Comparison of ENCODE assay signal across 9 cellular contexts in genomic region chr10:89535185-89536012, GRCh38. TPM values are rescaled to one million over a fixed set of nuclear protein-coding genes. Genes with fewer than 3 reads are reported as not detected.
DNase-seq lines count a peak whose midpoint lies in the region; ATAC-seq and TF ChIP-seq lines count a peak whose summit lies in the region.
"Had no signal": no experiment of that assay in that cellular context is flagged by ENCODE, and none has a peak within 500 bp of the region (broad histone marks: within the 10 kb centered on the region; RNA-seq: fewer than 3 reads in every experiment).

Gene SLC16A12 (minus strand): TSS chr10:89535594. CDS start chr10:89462578, 73,016 bp downstream.

- peaks cover 10% of the 10 kb centered on the region for H3K4me1 Mint-ChIP-seq in type B pancreatic cell (ENCODE audit: unreplicated experiment)

- no peak within 1 kb of the TSS for H3K27ac ChIP-seq in lower lobe of right lung

- TF ChIP-seq CTCF in lower lobe of right lung (IDR thresholded peaks at IDR 0.05) (no peak), type B pancreatic cell (conservative IDR thresholded peaks at IDR 0.05) (peak; percentile 64)

- H3K4me3 Mint-ChIP-seq in type B pancreatic cell, result peak within 1 kb of the TSS; percentile 83

- intact Hi-C loops in lower lobe of right lung (cut with DNase I), result no loop called here

- no peaks in the 10 kb centered on the region for H3K36me3 ChIP-seq in lower lobe of right lung

- H3K36me3 Mint-ChIP-seq in type B pancreatic cell, result no peaks in the 10 kb centered on the region

- H3K4me3 ChIP-seq in lower lobe of right lung, result peak within 1 kb of the TSS; percentile 47
- H3K4me3 ChIP-seq: K562 had no signal

- ATAC-seq in lower lobe of right lung (peak; percentile 73 to 84), GM18520 (IDR thresholded peaks at IDR 0.05; ENCODE audit: unreplicated experiment) (no peak)
- ATAC-seq: K562 had no signal

- H3K4me1 ChIP-seq in lower lobe of right lung, result peaks cover 5% of the 10 kb centered on the region

- H3K27ac Mint-ChIP-seq in type B pancreatic cell, result peak within 1 kb of the TSS; percentile 74

- no peaks in the 10 kb centered on the region for H3K9me3 ChIP-seq in lower lobe of right lung

- H3K27me3 ChIP-seq in lower lobe of right lung (ENCODE audit: low read depth), result peaks cover 59% of the 10 kb centered on the region

- peaks cover 58% of the 10 kb centered on the region for H3K27me3 Mint-ChIP-seq in type B pancreatic cell

- DNase-seq in activated T-cell treated with anti-CD3 and anti-CD28 coated beads for 48 hours (ENCODE audit: low read depth) (peak; percentile 2), dermis blood vessel endothelial cell (peak; percentile 13), lower lobe of right lung (peak; percentile 47), type B pancreatic cell (ENCODE audit: extremely low spot score, unreplicated experiment) (peak; percentile 76), kidney glomerular epithelial cell (lab: John Stamatoyannopoulos, UW) (no peak)
- DNase-seq in activated T-cell treated with anti-CD3 and anti-CD28 coated beads, Interleukin-2, amount 50 U/mL, for 1 hour, result no peak
- DNase-seq in NK-92 treated with Interleukin-12 subunit alpha and Interleukin-12 subunit beta, amount 100 ng/mL, for 24 hours (lab: John Stamatoyannopoulos, UW), result no peak

- H3K9me3 Mint-ChIP-seq in type B pancreatic cell, result peaks cover 4% of the 10 kb centered on the region

RNA-seq across cellular contexts. Expression of gene SLC16A12, which starts in this region (rescaled TPM):
- total RNA-seq in dermis blood vessel endothelial cell, result 0.14 and 0.34 TPM in 2 replicates
- total RNA-seq in lower lobe of right lung, result 1.0 TPM
- total RNA-seq in type B pancreatic cell (ENCODE audit: low replicate concordance), result 3.7 and 7.8 TPM in 2 replicates
- total RNA-seq: K562 had no signal

Comparison
In these comparisons a context has a peak if more than half of its experiments do, and no peak if none do; other contexts are left out.
1. DNase-seq: peak in activated T-cell treated with anti-CD3 and anti-CD28 coated beads for 48 hours (single experiment), lower lobe of right lung (single experiment) and type B pancreatic cell (single experiment); none in activated T-cell treated with anti-CD3 and anti-CD28 coated beads, Interleukin-2, amount 50 U/mL, for 1 hour (single experiment), NK-92 treated with Interleukin-12 subunit alpha and Interleukin-12 subunit beta, amount 100 ng/mL, for 24 hours (single experiment) and kidney glomerular epithelial cell (single experiment).
2. Peak in DNase-seq in dermis blood vessel endothelial cell; RNA of the gene not detected or under 1 TPM.